Comparison of ENCODE assay signal across 17 cellular contexts in the genomic region with DNA sequence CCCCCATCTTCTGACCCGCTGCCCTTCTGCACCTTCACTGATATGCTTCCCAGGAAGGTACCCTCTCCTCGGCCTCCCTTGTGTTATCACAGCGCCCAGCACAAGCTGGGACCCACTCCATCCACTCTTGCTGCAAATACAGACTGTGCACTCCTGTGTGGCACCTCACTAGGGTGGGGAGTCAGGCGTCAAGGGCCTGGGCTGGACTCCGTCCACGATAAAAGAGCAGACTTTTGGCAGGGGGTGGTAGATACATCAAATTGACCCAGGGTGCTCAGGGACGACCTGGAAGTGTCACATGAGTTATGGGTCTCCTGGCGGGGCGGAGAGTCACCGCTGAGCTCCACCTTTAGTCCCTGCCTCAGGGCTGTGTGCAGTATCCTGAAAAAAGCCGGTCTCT. TPM values are rescaled to one million over a fixed set of nuclear protein-coding genes. Genes with fewer than 3 reads are reported as not detected.
DNase-seq lines count a peak whose midpoint lies in the region; ATAC-seq and TF ChIP-seq lines count a peak whose summit lies in the region.
"Had no signal": no experiment of that assay in that cellular context is flagged by ENCODE, and none has a peak within 500 bp of the region (broad histone marks: within the 10 kb centered on the region; RNA-seq: fewer than 3 reads in every experiment).

No MANE protein-coding gene starts in this region.

- H3K4me1 Mint-ChIP-seq in activated CD4-positive, alpha-beta memory T cell treated with anti-CD3 and anti-CD28 coated beads, Interleukin-2, amount 10 ng/mL, durations not matched to agents 7 days and 5 days: peaks cover 34% of the 10 kb centered on the region
- H3K4me1 Mint-ChIP-seq in mesothelial cell of epicardium: peaks cover 15% of the 10 kb centered on the region
- H3K4me1 Mint-ChIP-seq in type B pancreatic cell (ENCODE audit: unreplicated experiment): no peaks in the 10 kb centered on the region

- H3K27ac Mint-ChIP-seq in activated CD4-positive, alpha-beta memory T cell treated with anti-CD3 and anti-CD28 coated beads, Interleukin-2, amount 10 ng/mL, durations not matched to agents 7 days and 5 days: no peak overlapping the region
- H3K27ac Mint-ChIP-seq in mesothelial cell of epicardium: no peak overlapping the region
- no peak overlapping the region for H3K27ac Mint-ChIP-seq in type B pancreatic cell

- ATAC-seq in left cardiac atrium (no peak), GM19023 (IDR thresholded peaks at IDR 0.05; ENCODE audit: unreplicated experiment) (no peak)
- ATAC-seq: right lobe of liver had no signal

- TF ChIP-seq CTCF in mesothelial cell of epicardium (IDR thresholded peaks at IDR 0.05; ENCODE audit: unreplicated experiment): no peak
- no peak for TF ChIP-seq CTCF in type B pancreatic cell (conservative IDR thresholded peaks at IDR 0.05)
- no peak for TF ChIP-seq CTCF in GM10266 (IDR thresholded peaks at IDR 0.05; ENCODE audit: control insufficient read depth, insufficient read depth, low read depth, missing control alignments)

- H3K4me3 Mint-ChIP-seq in activated CD4-positive, alpha-beta memory T cell treated with anti-CD3 and anti-CD28 coated beads, Interleukin-2, amount 10 ng/mL, durations not matched to agents 7 days and 5 days: peak overlapping the region; percentile 41
- H3K4me3 Mint-ChIP-seq in mesothelial cell of epicardium (peak overlapping the region; percentile 42), type B pancreatic cell (peak overlapping the region; percentile 71)

- CTCF ChIA-PET in activated CD4-positive, alpha-beta memory T cell treated with anti-CD3 and anti-CD28 coated beads, Interleukin-2, amount 10 ng/mL, durations not matched to agents 7 days and 5 days (lab: Charles Lee): no interaction called here

- intact Hi-C loops in cardiac septum (cut with DNase I) (no loop called here), left cardiac atrium (cut with DNase I) (loop anchor here in 1 of 2 donors (5.0 kb wide), 1 partner anchor 74 kb away; no protein-coding TSS in a partner anchor)

- POLR2A ChIA-PET in activated CD4-positive, alpha-beta memory T cell treated with anti-CD3 and anti-CD28 coated beads, Interleukin-2, amount 10 ng/mL, durations not matched to agents 7 days and 5 days (lab: Charles Lee): interaction anchor here (2.3 kb wide), 1 partner anchor 24 kb away, joined by 10 read pairs; no protein-coding TSS in a partner anchor

- peaks cover 14% of the 10 kb centered on the region for H3K27me3 Mint-ChIP-seq in activated CD4-positive, alpha-beta memory T cell treated with anti-CD3 and anti-CD28 coated beads, Interleukin-2, amount 10 ng/mL, durations not matched to agents 7 days and 5 days
- H3K27me3 Mint-ChIP-seq in mesothelial cell of epicardium (ENCODE audit: low read depth) (peaks cover 87% of the 10 kb centered on the region), type B pancreatic cell (peaks cover 73% of the 10 kb centered on the region)

- H3K9me3 Mint-ChIP-seq in activated CD4-positive, alpha-beta memory T cell treated with anti-CD3 and anti-CD28 coated beads, Interleukin-2, amount 10 ng/mL, durations not matched to agents 7 days and 5 days: no peaks in the 10 kb centered on the region
- H3K9me3 Mint-ChIP-seq in mesothelial cell of epicardium: peaks cover 5% of the 10 kb centered on the region
- H3K9me3 Mint-ChIP-seq in type B pancreatic cell: peaks cover 4% of the 10 kb centered on the region

- H3K36me3 Mint-ChIP-seq in activated CD4-positive, alpha-beta memory T cell treated with anti-CD3 and anti-CD28 coated beads, Interleukin-2, amount 10 ng/mL, durations not matched to agents 7 days and 5 days (ENCODE audit: low read depth): no peaks in the 10 kb centered on the region
- no peaks in the 10 kb centered on the region for H3K36me3 Mint-ChIP-seq in mesothelial cell of epicardium
- H3K36me3 Mint-ChIP-seq in type B pancreatic cell: no peaks in the 10 kb centered on the region

- peak; percentile 70 for DNase-seq in cardiac septum (ENCODE audit: low spot score)
- no peak for DNase-seq in left cardiac atrium
- DNase-seq in activated CD4-positive, alpha-beta memory T cell treated with anti-CD3 and anti-CD28 coated beads, Interleukin-2, amount 10 ng/mL, durations not matched to agents 7 days and 5 days: no peak
- no peak for DNase-seq in mesothelial cell of epicardium (ENCODE audit: low spot score in 2 of 2, unreplicated experiment in 2 of 2)
- no peak for DNase-seq in type B pancreatic cell (ENCODE audit: extremely low spot score, unreplicated experiment)
- no peak for DNase-seq in GM10266 (ENCODE audit: extremely low spot score)
- DNase-seq in cerebellar nuclear complex (lab: John Stamatoyannopoulos, UW): no peak
- DNase-seq: amniotic stem cell; BE2C; foreskin melanocyte; NCI-H1436; NCI-H446 treated with DMSO at 0.1 percent for 48 hours; SJCRH30; stimulated activated CD4-positive, alpha-beta T cell treated with anti-CD3 and anti-CD28 coated beads, Interleukin-1b, Interleukin-23, amount 100 ng/mL, for 48 hours had no signal

RNA-seq across cellular contexts. Expression of gene TRPM5, which starts 0.9 kb away (rescaled TPM):
- total RNA-seq in cardiac septum: not detected
- total RNA-seq in left cardiac atrium: not detected
- not detected for total RNA-seq in activated CD4-positive, alpha-beta memory T cell treated with anti-CD3 and anti-CD28 coated beads, Interleukin-2, amount 10 ng/mL, durations not matched to agents 7 days and 5 days
- 6.9 to 7.7 TPM (median 7.2 TPM) in 3 replicates for total RNA-seq in mesothelial cell of epicardium
- total RNA-seq in type B pancreatic cell (ENCODE audit: low replicate concordance): 0.21 and 0.46 TPM in 2 replicates
- total RNA-seq: right lobe of liver, SJCRH30, thoracic aorta had no signal

RNA-seq across cellular contexts. Expression of gene KCNQ1, which starts 1.4 kb away (rescaled TPM):
- total RNA-seq in cardiac septum: 43.0 TPM
- 10 to 100 TPM; 33.5 to 39.7 TPM for total RNA-seq in left cardiac atrium
- 10 to 100 TPM; 14.8 to 15.0 TPM for total RNA-seq in activated CD4-positive, alpha-beta memory T cell treated with anti-CD3 and anti-CD28 coated beads, Interleukin-2, amount 10 ng/mL, durations not matched to agents 7 days and 5 days
- 6.9 to 8.5 TPM (median 8.4 TPM) in 3 replicates for total RNA-seq in mesothelial cell of epicardium
- 3.7 and 4.8 TPM in 2 replicates for total RNA-seq in type B pancreatic cell (ENCODE audit: low replicate concordance)
- total RNA-seq: SJCRH30 had no signal

RNA-seq across cellular contexts. Expression of gene TSSC4, which starts 42.9 kb away (rescaled TPM):
- 36.2 TPM for total RNA-seq in cardiac septum
- 10 to 100 TPM; 34.9 to 45.7 TPM for total RNA-seq in left cardiac atrium
- total RNA-seq in activated CD4-positive, alpha-beta memory T cell treated with anti-CD3 and anti-CD28 coated beads, Interleukin-2, amount 10 ng/mL, durations not matched to agents 7 days and 5 days: 10 to 100 TPM; 46.4 to 46.5 TPM
- total RNA-seq in mesothelial cell of epicardium: 79.3 to 84.7 TPM (median 82.2 TPM) in 3 replicates
- 59.0 and 59.7 TPM in 2 replicates for total RNA-seq in type B pancreatic cell (ENCODE audit: low replicate concordance)
